Comparison of ENCODE assay signal across 21 cellular contexts in the genomic region with DNA sequence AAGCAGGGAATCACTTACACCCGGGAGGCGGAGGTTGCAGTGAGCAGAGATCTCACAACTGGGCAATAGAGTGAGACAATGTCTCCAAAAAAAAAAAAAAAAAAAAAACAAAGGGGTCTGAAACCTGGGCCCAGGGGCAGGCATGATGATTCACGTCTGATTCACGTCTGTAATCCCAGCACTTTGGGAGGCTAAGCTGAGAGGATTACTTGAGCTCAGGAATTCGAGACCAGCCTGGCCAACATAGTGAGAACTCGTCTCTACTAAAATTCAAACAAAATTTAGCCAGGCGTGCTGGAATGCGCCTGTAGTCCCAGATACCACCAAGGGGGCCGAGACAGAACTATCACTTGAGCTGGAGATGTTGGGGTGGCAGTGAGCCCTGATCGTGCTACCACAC. TPM values are rescaled to one million over a fixed set of nuclear protein-coding genes. Genes with fewer than 3 reads are reported as not detected.
DNase-seq lines count a peak whose midpoint lies in the region; ATAC-seq and TF ChIP-seq lines count a peak whose summit lies in the region.
"Had no signal": no experiment of that assay in that cellular context is flagged by ENCODE, and none has a peak within 500 bp of the region (broad histone marks: within the 10 kb centered on the region; RNA-seq: fewer than 3 reads in every experiment).

No MANE protein-coding gene starts in this region.

- peak overlapping the region; percentile 74 for H3K27ac Mint-ChIP-seq in activated T-helper 1 cell treated with anti-CD3 and anti-CD28 coated beads, Interleukin-12 subunit alpha, Interleukin-12 subunit beta, Interleukin-2, Interleukin-4 antibody, amounts not matched to agents 30 ng/mL and 10 ng/mL and 1 ng/mL, durations not matched to agents 14 hours and 24 hours and 36 hours

- no peak for TF ChIP-seq RAD21 in HCT116 (IDR thresholded peaks at IDR 0.05; ENCODE audit: low read depth)

- peak overlapping the region; percentile 22 for H3K18ac ChIP-seq in neuronal stem cell (ENCODE audit: low read length)

- H3K36me3 ChIP-seq in HCT116 (ENCODE audit: control insufficient read depth in 1 of 2, insufficient read depth in 2 of 2, low read length in 2 of 2) (no peaks in the 10 kb centered on the region), neuronal stem cell (replicated peaks in 1 of 2; ENCODE audit: control insufficient read depth in 2 of 2, insufficient read depth in 2 of 2, low read length in 2 of 2) (no peaks in the 10 kb centered on the region), HAP-1 (replicated peaks) (no peaks in the 10 kb centered on the region)
- H3K36me3 ChIP-seq: SJCRH30 had no signal

- H3K9me3 ChIP-seq in HCT116 (ENCODE audit: control insufficient read depth in 1 of 2, insufficient read depth in 1 of 2, low read depth in 1 of 2, low read length in 2 of 2) = no peaks in the 10 kb centered on the region
- no peaks in the 10 kb centered on the region for H3K9me3 ChIP-seq in neuronal stem cell (replicated peaks in 1 of 2; ENCODE audit: control insufficient read depth in 2 of 2, insufficient read depth in 1 of 2, low read depth in 1 of 2, low read length in 2 of 2)
- H3K9me3 ChIP-seq in HAP-1 = no peaks in the 10 kb centered on the region
- H3K9me3 ChIP-seq: SJCRH30 had no signal

- H3K14ac ChIP-seq in neuronal stem cell (ENCODE audit: low read length) = no peak overlapping the region

- in situ Hi-C loops in HAP-1 (cut with MboI; ENCODE audit: low sequenced_read_pairs) = no loop called here

- no peak overlapping the region for H4K91ac ChIP-seq in neuronal stem cell (ENCODE audit: low read depth, low read length, poor library complexity)

- no peaks in the 10 kb centered on the region for H3K9me2 ChIP-seq in HCT116 (ENCODE audit: insufficient read depth)

- no peak overlapping the region for H3K4ac ChIP-seq in neuronal stem cell (ENCODE audit: low read length)

- peak overlapping the region; percentile 68 for H3K9ac ChIP-seq in HCT116 (ENCODE audit: low read length)
- no peak overlapping the region for H3K9ac ChIP-seq in neuronal stem cell (ENCODE audit: low read depth, low read length, poor library complexity)
- H3K9ac ChIP-seq: GM23248 had no signal

- H3K79me2 ChIP-seq in HCT116 (ENCODE audit: insufficient read depth, low read length) = no peaks in the 10 kb centered on the region

- H3K27ac ChIP-seq in HCT116 (ENCODE audit: low read depth, low read length) (peak overlapping the region; percentile 74), neuronal stem cell (replicated peaks; ENCODE audit: low read length) (no peak overlapping the region)
- H3K27ac ChIP-seq: C4-2B, GM23248, SJCRH30 had no signal

- H2AFZ ChIP-seq in HCT116 (ENCODE audit: low read depth, low read length, poor library complexity, severe bottlenecking) = peak overlapping the region; percentile 65
- no peak overlapping the region for H2AFZ ChIP-seq in neuronal stem cell (ENCODE audit: low read length)
- H2AFZ ChIP-seq: GM23248 had no signal

- no peaks in the 10 kb centered on the region for H3K9me3 Mint-ChIP-seq in activated T-helper 1 cell treated with anti-CD3 and anti-CD28 coated beads, Interleukin-12 subunit alpha, Interleukin-12 subunit beta, Interleukin-2, Interleukin-4 antibody, amounts not matched to agents 30 ng/mL and 10 ng/mL and 1 ng/mL, durations not matched to agents 14 hours and 24 hours and 36 hours

- H3K4me3 ChIP-seq in HCT116 (replicated peaks in 1 of 2; ENCODE audit: low read depth in 1 of 2, low read length in 2 of 2) (no peak overlapping the region), neuronal stem cell (ENCODE audit: low read length in 2 of 2) (no peak overlapping the region), HAP-1 (no peak overlapping the region)
- H3K4me3 ChIP-seq: GM23248, SJCRH30 had no signal

- peaks cover 50% of the 10 kb centered on the region for H3K4me1 Mint-ChIP-seq in activated T-helper 1 cell treated with anti-CD3 and anti-CD28 coated beads, Interleukin-12 subunit alpha, Interleukin-12 subunit beta, Interleukin-2, Interleukin-4 antibody, amounts not matched to agents 30 ng/mL and 10 ng/mL and 1 ng/mL, durations not matched to agents 14 hours and 24 hours and 36 hours (ENCODE audit: low read depth)

- CTCF ChIA-PET in HCT116 (lab: Charles Lee) = interaction anchor here (1.0 kb wide), 1 partner anchor 21 kb away, joined by 3 read pairs; no protein-coding TSS in a partner anchor

- no TSS peak for BruUV-seq in HCT116 (replicated peaks; lab: Mats Ljungman, UMichigan)

- TF ChIP-seq CTCF in HCT116 (IDR thresholded peaks at IDR 0.05 in 2 of 3, conservative IDR thresholded peaks at IDR 0.05 in 1 of 3; ENCODE audit: borderline replicate concordance in 1 of 3, insufficient read depth in 1 of 3, low read depth in 2 of 3, low read length in 2 of 3) = no peak

- H2BK15ac ChIP-seq in neuronal stem cell (ENCODE audit: low read length) = no peak overlapping the region

- no peak for TF ChIP-seq POLR2A in HCT116 (IDR thresholded peaks at IDR 0.05; ENCODE audit: borderline replicate concordance, extremely low read depth, insufficient read depth, insufficient read length)

- intact Hi-C loops in HCT116 (cut with micrococcal nuclease) = no loop called here
- intact Hi-C loops in activated T-helper 1 cell treated with anti-CD3 and anti-CD28 coated beads, Interleukin-12 subunit alpha, Interleukin-12 subunit beta, Interleukin-2, Interleukin-4 antibody, amounts not matched to agents 30 ng/mL and 10 ng/mL and 1 ng/mL, durations not matched to agents 14 hours and 24 hours and 36 hours (cut with micrococcal nuclease) = no loop called here

- no peaks in the 10 kb centered on the region for H3K79me1 ChIP-seq in neuronal stem cell (ENCODE audit: low read depth, low read length)

- no peak overlapping the region for H4K8ac ChIP-seq in neuronal stem cell (ENCODE audit: low read depth, low read length)

- H3K27me3 Mint-ChIP-seq in activated T-helper 1 cell treated with anti-CD3 and anti-CD28 coated beads, Interleukin-12 subunit alpha, Interleukin-12 subunit beta, Interleukin-2, Interleukin-4 antibody, amounts not matched to agents 30 ng/mL and 10 ng/mL and 1 ng/mL, durations not matched to agents 14 hours and 24 hours and 36 hours (ENCODE audit: insufficient read depth) = no peaks in the 10 kb centered on the region

- POLR2A ChIA-PET in HCT116 (lab: Charles Lee) = interaction anchor here (0.6 to 2.3 kb wide), 5 partner anchors 9 to 43 kb away, joined by 3 to 11 read pairs (median 4); no protein-coding TSS in a partner anchor

- peak; percentile 60 for DNase-seq in ELF-1 (ENCODE audit: low read depth, low spot score)
- no peak for DNase-seq in HCT116 (ENCODE audit: low read depth, low spot score)
- no peak for DNase-seq in activated T-helper 1 cell treated with anti-CD3 and anti-CD28 coated beads, Interleukin-12 subunit alpha, Interleukin-12 subunit beta, Interleukin-2, Interleukin-4 antibody, amounts not matched to agents 30 ng/mL and 10 ng/mL and 1 ng/mL, durations not matched to agents 14 hours and 24 hours and 36 hours (ENCODE audit: low spot score)
- no peak for DNase-seq in neuronal stem cell (ENCODE audit: low spot score)
- no peak for DNase-seq in HAP-1 (ENCODE audit: low spot score in 2 of 2)
- no peak for DNase-seq in OCI-M2 (lab: John Stamatoyannopoulos, UW; ENCODE audit: unreplicated experiment)
- no peak for DNase-seq in stimulated activated naive CD8-positive, alpha-beta T cell treated with anti-CD3 and anti-CD28 coated beads, Interleukin-15, Interleukin-2, amounts not matched to agents 100 U/mL and 50 U/mL, for 24 hours
- DNase-seq in NCI-H1105 (lab: John Stamatoyannopoulos, UW) = no peak
- DNase-seq: ACHN, DND-41, GDM1, GM23248, NCI-H1092 treated with DMSO at 0.1 percent for 48 hours, NCI-H2081, NCI-H2171 treated with DMSO at 0.1 percent for 48 hours, NCI-H446 treated with DMSO at 0.1 percent for 48 hours, NCI-H748 treated with DMSO at 0.1 percent for 48 hours, OCI-M1 had no signal

- H3K4me1 ChIP-seq in HCT116 (ENCODE audit: control insufficient read depth in 1 of 2, insufficient read depth in 2 of 2, low read length in 2 of 2) = peaks cover 44 to 70% of the 10 kb centered on the region in 2 experiments
- peaks cover 3 to 14% of the 10 kb centered on the region in 2 donors for H3K4me1 ChIP-seq in neuronal stem cell (ENCODE audit: control insufficient read depth in 2 of 2, insufficient read depth in 1 of 2, low read depth in 1 of 2, low read length in 2 of 2)
- H3K4me1 ChIP-seq in HAP-1 = peaks cover 9% of the 10 kb centered on the region
- H3K4me1 ChIP-seq: SJCRH30 had no signal

- H3K36me3 Mint-ChIP-seq in activated T-helper 1 cell treated with anti-CD3 and anti-CD28 coated beads, Interleukin-12 subunit alpha, Interleukin-12 subunit beta, Interleukin-2, Interleukin-4 antibody, amounts not matched to agents 30 ng/mL and 10 ng/mL and 1 ng/mL, durations not matched to agents 14 hours and 24 hours and 36 hours (ENCODE audit: low read depth) = peaks cover 3% of the 10 kb centered on the region

- H4K20me1 ChIP-seq in HCT116 (ENCODE audit: insufficient read depth) = no peaks in the 10 kb centered on the region

- ATAC-seq in HCT116 = no peak
- no peak for ATAC-seq in stimulated activated naive CD8-positive, alpha-beta T cell treated with anti-CD3 and anti-CD28 coated beads, Interleukin-15, Interleukin-2, amounts not matched to agents 100 U/mL and 50 U/mL, for 24 hours

- no peaks in the 10 kb centered on the region for H3K27me3 ChIP-seq in HCT116 (ENCODE audit: insufficient read depth, low read length)
- peaks cover 0 to 3% (median 0%) of the 10 kb centered on the region in 3 experiments for H3K27me3 ChIP-seq in neuronal stem cell (ENCODE audit: control insufficient read depth in 3 of 3, insufficient read depth in 3 of 3, low read depth in 1 of 3, low read length in 3 of 3)
- no peaks in the 10 kb centered on the region for H3K27me3 ChIP-seq in HAP-1 (ENCODE audit: low read depth)

- H3K4me2 ChIP-seq in HCT116 (ENCODE audit: low read length) (peak overlapping the region; percentile 79), neuronal stem cell (ENCODE audit: insufficient read depth, low read length, poor library complexity, severe bottlenecking) (no peak overlapping the region)

- no CpG with 5 or more reads among the region's 10 CpGs for WGBS in neuronal stem cell (ENCODE audit: extremely low coverage in 2 of 2, insufficient read length in 2 of 2, insufficient replicate concordance in 1 of 2), 2 donors

- no peak overlapping the region for H2AK5ac ChIP-seq in neuronal stem cell (ENCODE audit: low read depth, low read length)

- no peak overlapping the region for H3K4me3 Mint-ChIP-seq in activated T-helper 1 cell treated with anti-CD3 and anti-CD28 coated beads, Interleukin-12 subunit alpha, Interleukin-12 subunit beta, Interleukin-2, Interleukin-4 antibody, amounts not matched to agents 30 ng/mL and 10 ng/mL and 1 ng/mL, durations not matched to agents 14 hours and 24 hours and 36 hours

- H2BK12ac ChIP-seq in neuronal stem cell (ENCODE audit: low read length) = no peak overlapping the region

- RAD21 ChIA-PET in HCT116 (lab: Charles Lee; ENCODE audit: low non-redundant PET in 1 of 2, low total read pairs in 2 of 2, uncharacterized antibody in 2 of 2, unreplicated experiment in 2 of 2) = no interaction called here

- H2BK120ac ChIP-seq in neuronal stem cell (ENCODE audit: low read depth, low read length) = no peak overlapping the region

- H2BK5ac ChIP-seq in neuronal stem cell (ENCODE audit: low read length) = no peak overlapping the region

- no peak overlapping the region for H3K23ac ChIP-seq in neuronal stem cell (ENCODE audit: low read depth, low read length, poor library complexity)

RNA-seq across cellular contexts. Expression of a gene that starts 30.3 kb away (rescaled TPM):
- total RNA-seq in HCT116 (2021; ENCODE audit: unreplicated experiment) = not detected
- polyA plus RNA-seq in HCT116 (2012) = not detected in 2 replicates
- total RNA-seq in activated T-helper 1 cell treated with anti-CD3 and anti-CD28 coated beads, Interleukin-12 subunit alpha, Interleukin-12 subunit beta, Interleukin-2, Interleukin-4 antibody, amounts not matched to agents 30 ng/mL and 10 ng/mL and 1 ng/mL, durations not matched to agents 14 hours and 24 hours and 36 hours = not detected in 2 replicates
- not detected for polyA plus RNA-seq in neuronal stem cell (2013, experiment 1 of 2)
- polyA plus RNA-seq in neuronal stem cell (2013, experiment 2 of 2) = not detected
- total RNA-seq: GM23248, LHCN-M2, SJCRH30 had no signal
- polyA plus RNA-seq: GM23248 had no signal
